In the genomic region with DNA sequence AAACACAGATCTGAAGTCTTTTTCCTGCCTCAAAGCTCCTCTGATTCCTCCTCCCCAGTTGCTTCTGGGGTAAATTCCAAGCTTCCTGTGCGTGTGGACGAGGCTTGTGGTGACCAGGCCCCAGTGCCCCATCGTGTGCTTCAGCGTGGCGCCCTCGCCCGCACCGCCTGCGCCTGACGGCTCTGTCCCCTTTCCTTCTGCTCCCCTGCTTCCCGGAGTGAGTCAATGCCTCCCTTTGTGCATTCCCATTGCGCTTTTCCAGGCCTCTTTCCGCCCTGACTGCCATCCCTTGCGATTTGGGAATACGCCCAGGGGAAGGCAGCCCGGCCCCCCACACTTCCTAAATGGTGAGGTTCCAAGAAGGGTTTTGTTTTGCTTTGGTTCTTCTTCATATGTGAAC, we compare ENCODE assay signal across 24 cellular contexts. TPM values are rescaled to one million over a fixed set of nuclear protein-coding genes. Genes with fewer than 3 reads are reported as not detected.
DNase-seq lines count a peak whose midpoint lies in the region; ATAC-seq and TF ChIP-seq lines count a peak whose summit lies in the region.
"Had no signal": no experiment of that assay in that cellular context is flagged by ENCODE, and none has a peak within 500 bp of the region (broad histone marks: within the 10 kb centered on the region; RNA-seq: fewer than 3 reads in every experiment).

No MANE protein-coding gene starts in this region.

- H3K4me1 ChIP-seq in neural progenitor cell = no peaks in the 10 kb centered on the region
- H3K4me1 ChIP-seq: A549, BE2C, SJCRH30 had no signal

- H3K27me3 Mint-ChIP-seq in WTC11 (ENCODE audit: low read depth) (no peaks in the 10 kb centered on the region), neural progenitor cell (ENCODE audit: insufficient read depth, low read depth) (peaks cover 2% of the 10 kb centered on the region)
- H3K27me3 Mint-ChIP-seq: CD4-positive, CD25-positive, alpha-beta regulatory T cell had no signal

- H3K9me3 Mint-ChIP-seq in WTC11 (peaks cover 10% of the 10 kb centered on the region), neural progenitor cell (peaks cover 9% of the 10 kb centered on the region)

- H3K36me3 ChIP-seq in neural progenitor cell = no peaks in the 10 kb centered on the region
- H3K36me3 ChIP-seq: BE2C, SJCRH30 had no signal

- H3K4me2 ChIP-seq in neural progenitor cell = no peak overlapping the region
- H3K4me2 ChIP-seq: A549 had no signal

- ATAC-seq in WTC11 = no peak
- ATAC-seq: A549, HCT116, Panc1 had no signal

- DNase-seq in WTC11 (ENCODE audit: low spot score) (no peak), dorsolateral prefrontal cortex (no peak), neural progenitor cell (ENCODE audit: low spot score) (no peak), germinal center (ENCODE audit: low spot score) (no peak), NCI-H774 (lab: John Stamatoyannopoulos, UW) (no peak)
- DNase-seq in activated CD4-positive, alpha-beta T cell treated with anti-CD3 and anti-CD28 coated beads for 1 hour = no peak
- DNase-seq: BE2C; CD4-positive, CD25-positive, alpha-beta regulatory T cell; EL; GM23248; KBM-7; MM.1S; NCI-H1048; NCI-H1436 treated with DMSO at 0.1 percent for 48 hours; NCI-H2029; NCI-H226; NCI-H510A treated with DMSO at 0.1 percent for 48 hours; NCI-H748 treated with DMSO at 0.1 percent for 48 hours; NK-92 treated with Interleukin-12 subunit alpha and Interleukin-12 subunit beta, amount 100 ng/mL, for 24 hours; SJCRH30 had no signal

- no peak overlapping the region for H2AFZ ChIP-seq in neural progenitor cell (replicated peaks)
- H2AFZ ChIP-seq: GM23248 had no signal

- H3K4me3 ChIP-seq in dorsolateral prefrontal cortex (no peak overlapping the region), neural progenitor cell (no peak overlapping the region)
- H3K4me3 ChIP-seq: A549, GM23248, SJCRH30 had no signal

- H4K20me1 ChIP-seq in neural progenitor cell (ENCODE audit: low read depth) = no peaks in the 10 kb centered on the region

- H3K27me3 ChIP-seq in dorsolateral prefrontal cortex = no peaks in the 10 kb centered on the region
- no peaks in the 10 kb centered on the region for H3K27me3 ChIP-seq in neural progenitor cell
- H3K27me3 ChIP-seq: BE2C had no signal

- H3K4me3 Mint-ChIP-seq in WTC11 = no peak overlapping the region
- no peak overlapping the region for H3K4me3 Mint-ChIP-seq in neural progenitor cell
- H3K4me3 Mint-ChIP-seq: CD4-positive, CD25-positive, alpha-beta regulatory T cell had no signal

- POLR2A ChIA-PET in WTC11 (lab: Charles Lee) = no interaction called here

- TF ChIP-seq CTCF in WTC11 (IDR thresholded peaks at IDR 0.05) (no peak), dorsolateral prefrontal cortex (IDR thresholded peaks at IDR 0.05 in 54 of 56, conservative IDR thresholded peaks at IDR 0.05 in 2 of 56; ENCODE audit: low read depth in 1 of 56, partially characterized antibody in 56 of 56) (peak in 1 of 56 donors; percentile 28), neural progenitor cell (IDR thresholded peaks at IDR 0.05) (no peak)

- H3F3A ChIP-seq in neural progenitor cell (ENCODE audit: low read depth) = no peaks in the 10 kb centered on the region

- H3K9ac ChIP-seq in neural progenitor cell = no peak overlapping the region
- H3K9ac ChIP-seq: GM23248 had no signal

- no peaks in the 10 kb centered on the region for H3K79me2 ChIP-seq in neural progenitor cell (ENCODE audit: low read depth)

- CTCF ChIA-PET in WTC11 (lab: Charles Lee) = interaction anchor here (1.0 to 1.7 kb wide), 2 partner anchors 16 to 248 kb away, joined by 4 to 10 read pairs; no protein-coding TSS in a partner anchor

- H3K9me3 ChIP-seq in neural progenitor cell (ENCODE audit: low read depth) = no peaks in the 10 kb centered on the region
- H3K9me3 ChIP-seq: A549, SJCRH30 had no signal

- intact Hi-C loops in dorsolateral prefrontal cortex (cut with DNase I) = loop anchor here in 1 of 2 donors (10.0 kb wide), 1 partner anchor 203 kb away; no protein-coding TSS in a partner anchor

- H3K27ac Mint-ChIP-seq in WTC11 (peak overlapping the region; percentile 92; the same call in 1 of the 2 replicates), neural progenitor cell (peak overlapping the region; percentile 85)
- H3K27ac Mint-ChIP-seq: CD4-positive, CD25-positive, alpha-beta regulatory T cell had no signal

- peaks cover 37% of the 10 kb centered on the region for H3K36me3 Mint-ChIP-seq in WTC11
- H3K36me3 Mint-ChIP-seq in neural progenitor cell = peaks cover 9% of the 10 kb centered on the region

- H3K4me1 Mint-ChIP-seq in WTC11 (no peaks in the 10 kb centered on the region), neural progenitor cell (peaks cover 7% of the 10 kb centered on the region)

- H3K27ac ChIP-seq in dorsolateral prefrontal cortex = peak overlapping the region in 49 of 59 donors; percentile 1 to 80 (median 53)
- no peak overlapping the region for H3K27ac ChIP-seq in neural progenitor cell
- H3K27ac ChIP-seq in temporal lobe (ENCODE audit: low read depth, low read length) = peak overlapping the region; percentile 42
- H3K27ac ChIP-seq: A549, GM23248, SJCRH30 had no signal

TF ChIP-seq in WTC11, 78 proteins besides CTCF, POLR2A, EP300 and RAD21 (continues in another document):
- TF ChIP-seq, protein P1, sequence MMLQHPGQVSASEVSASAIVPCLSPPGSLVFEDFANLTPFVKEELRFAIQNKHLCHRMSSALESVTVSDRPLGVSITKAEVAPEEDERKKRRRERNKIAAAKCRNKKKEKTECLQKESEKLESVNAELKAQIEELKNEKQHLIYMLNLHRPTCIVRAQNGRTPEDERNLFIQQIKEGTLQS (CRISPR knock-in tag; conservative IDR thresholded peaks at IDR 0.05) = no peak
- no peak for TF ChIP-seq ATF1 (CRISPR knock-in tag; IDR thresholded peaks at IDR 0.05)
- TF ChIP-seq, protein P2, sequence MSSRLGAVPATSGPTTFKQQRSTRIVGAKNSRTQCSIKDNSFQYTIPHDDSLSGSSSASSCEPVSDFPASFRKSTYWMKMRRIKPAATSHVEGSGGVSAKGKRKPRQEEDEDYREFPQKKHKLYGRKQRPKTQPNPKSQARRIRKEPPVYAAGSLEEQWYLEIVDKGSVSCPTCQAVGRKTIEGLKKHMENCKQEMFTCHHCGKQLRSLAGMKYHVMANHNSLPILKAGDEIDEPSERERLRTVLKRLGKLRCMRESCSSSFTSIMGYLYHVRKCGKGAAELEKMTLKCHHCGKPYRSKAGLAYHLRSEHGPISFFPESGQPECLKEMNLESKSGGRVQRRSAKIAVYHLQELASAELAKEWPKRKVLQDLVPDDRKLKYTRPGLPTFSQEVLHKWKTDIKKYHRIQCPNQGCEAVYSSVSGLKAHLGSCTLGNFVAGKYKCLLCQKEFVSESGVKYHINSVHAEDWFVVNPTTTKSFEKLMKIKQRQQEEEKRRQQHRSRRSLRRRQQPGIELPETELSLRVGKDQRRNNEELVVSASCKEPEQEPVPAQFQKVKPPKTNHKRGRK (CRISPR knock-in tag; IDR thresholded peaks at IDR 0.05; ENCODE audit: borderline replicate concordance) = no peak
- TF ChIP-seq, protein P3, sequence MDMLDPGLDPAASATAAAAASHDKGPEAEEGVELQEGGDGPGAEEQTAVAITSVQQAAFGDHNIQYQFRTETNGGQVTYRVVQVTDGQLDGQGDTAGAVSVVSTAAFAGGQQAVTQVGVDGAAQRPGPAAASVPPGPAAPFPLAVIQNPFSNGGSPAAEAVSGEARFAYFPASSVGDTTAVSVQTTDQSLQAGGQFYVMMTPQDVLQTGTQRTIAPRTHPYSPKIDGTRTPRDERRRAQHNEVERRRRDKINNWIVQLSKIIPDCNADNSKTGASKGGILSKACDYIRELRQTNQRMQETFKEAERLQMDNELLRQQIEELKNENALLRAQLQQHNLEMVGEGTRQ (CRISPR knock-in tag; IDR thresholded peaks at IDR 0.05) = no peak
- TF ChIP-seq ZBTB21 (CRISPR knock-in tag; IDR thresholded peaks at IDR 0.05; ENCODE audit: borderline replicate concordance) = no peak
- TF ChIP-seq ZNF263 (CRISPR knock-in tag; IDR thresholded peaks at IDR 0.05; ENCODE audit: low read depth) = no peak
- no peak for TF ChIP-seq FOXJ3 (CRISPR knock-in tag; IDR thresholded peaks at IDR 0.05; ENCODE audit: borderline replicate concordance)
- TF ChIP-seq, protein P4, sequence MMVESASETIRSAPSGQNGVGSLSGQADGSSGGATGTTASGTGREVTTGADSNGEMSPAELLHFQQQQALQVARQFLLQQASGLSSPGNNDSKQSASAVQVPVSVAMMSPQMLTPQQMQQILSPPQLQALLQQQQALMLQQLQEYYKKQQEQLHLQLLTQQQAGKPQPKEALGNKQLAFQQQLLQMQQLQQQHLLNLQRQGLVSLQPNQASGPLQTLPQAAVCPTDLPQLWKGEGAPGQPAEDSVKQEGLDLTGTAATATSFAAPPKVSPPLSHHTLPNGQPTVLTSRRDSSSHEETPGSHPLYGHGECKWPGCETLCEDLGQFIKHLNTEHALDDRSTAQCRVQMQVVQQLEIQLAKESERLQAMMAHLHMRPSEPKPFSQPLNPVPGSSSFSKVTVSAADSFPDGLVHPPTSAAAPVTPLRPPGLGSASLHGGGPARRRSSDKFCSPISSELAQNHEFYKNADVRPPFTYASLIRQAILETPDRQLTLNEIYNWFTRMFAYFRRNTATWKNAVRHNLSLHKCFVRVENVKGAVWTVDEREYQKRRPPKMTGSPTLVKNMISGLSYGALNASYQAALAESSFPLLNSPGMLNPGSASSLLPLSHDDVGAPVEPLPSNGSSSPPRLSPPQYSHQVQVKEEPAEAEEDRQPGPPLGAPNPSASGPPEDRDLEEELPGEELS (CRISPR knock-in tag; IDR thresholded peaks at IDR 0.05) = no peak
- no peak for TF ChIP-seq FOXP1 (CRISPR knock-in tag; IDR thresholded peaks at IDR 0.05; ENCODE audit: borderline replicate concordance)
- TF ChIP-seq, protein P5, sequence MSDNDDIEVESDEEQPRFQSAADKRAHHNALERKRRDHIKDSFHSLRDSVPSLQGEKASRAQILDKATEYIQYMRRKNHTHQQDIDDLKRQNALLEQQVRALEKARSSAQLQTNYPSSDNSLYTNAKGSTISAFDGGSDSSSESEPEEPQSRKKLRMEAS (CRISPR knock-in tag; IDR thresholded peaks at IDR 0.05) = no peak
- TF ChIP-seq ZNF671 (CRISPR knock-in tag; IDR thresholded peaks at IDR 0.05) = no peak
- TF ChIP-seq GABPB1 (CRISPR knock-in tag; IDR thresholded peaks at IDR 0.05) = no peak
- TF ChIP-seq SMAD3 (CRISPR knock-in tag; IDR thresholded peaks at IDR 0.05; ENCODE audit: borderline replicate concordance) = no peak
- no peak for TF ChIP-seq ZNF423 (CRISPR knock-in tag; IDR thresholded peaks at IDR 0.05)

RNA-seq across cellular contexts. Expression of a gene that starts 36.3 kb away (rescaled TPM):
- 133 to 151 TPM (median 150 TPM) in 3 replicates for total RNA-seq in WTC11 (2021)
- total RNA-seq in dorsolateral prefrontal cortex = 10 to 100 TPM; 21.8 to 56.4 (median 36.0) TPM
- total RNA-seq in neural progenitor cell (ENCODE audit: low replicate concordance) = 11.3 and 68.2 TPM in 2 replicates
- total RNA-seq in temporal lobe = 24.6 TPM
